Comparison of ENCODE assay signal across 8 cellular contexts in the genomic region with DNA sequence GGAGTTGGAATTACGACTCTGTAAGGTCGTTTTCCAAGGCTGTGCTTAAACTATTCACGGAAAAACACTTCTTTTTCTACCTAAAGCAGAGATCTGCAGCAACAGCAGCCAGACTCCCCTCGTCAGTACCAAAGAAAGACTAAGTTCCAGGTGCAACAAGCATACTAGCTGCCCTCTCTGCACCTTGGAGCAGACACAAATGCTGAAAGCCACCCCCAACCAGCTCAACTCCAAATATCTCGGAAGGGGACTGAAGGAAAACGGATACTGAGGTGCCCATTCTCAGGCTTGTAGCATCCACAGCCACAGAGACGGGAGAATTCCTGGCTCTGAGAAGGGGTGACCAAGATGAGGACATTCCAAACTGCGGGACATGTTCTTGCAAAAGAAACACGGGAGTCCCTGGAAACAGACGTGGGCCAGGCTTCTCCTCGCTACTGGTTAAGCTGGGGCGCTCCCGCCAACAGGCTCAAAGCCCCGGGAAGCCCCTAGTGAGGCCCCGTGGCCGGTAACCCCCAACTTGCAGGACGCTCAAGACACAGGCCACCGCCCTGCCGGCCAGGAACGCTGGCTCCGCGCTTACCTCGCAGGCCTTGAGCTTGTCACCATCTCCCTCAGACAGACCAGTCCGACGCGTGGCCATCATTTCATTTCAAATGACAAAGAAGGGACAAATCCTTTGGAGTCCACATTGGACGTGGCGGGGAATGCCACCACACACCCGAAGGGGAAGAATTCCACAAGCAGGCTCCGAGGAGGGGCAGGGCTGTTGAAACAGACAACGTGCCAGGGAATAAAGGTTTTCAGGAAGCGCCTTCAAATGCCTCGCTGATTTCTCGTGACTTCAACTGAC. TPM values are rescaled to one million over a fixed set of nuclear protein-coding genes. Genes with fewer than 3 reads are reported as not detected.
DNase-seq lines count a peak whose midpoint lies in the region; ATAC-seq and TF ChIP-seq lines count a peak whose summit lies in the region.

No MANE protein-coding gene starts in this region.

- H3K36me3 ChIP-seq in ascending aorta, result no peaks in the 10 kb centered on the region
- H3K36me3 ChIP-seq in iPS-20b (ENCODE audit: insufficient read depth, low read depth, low read length), result no peaks in the 10 kb centered on the region
- H3K36me3 ChIP-seq in skeletal muscle satellite cell (ENCODE audit: insufficient read depth, low read length), result peaks cover 31% of the 10 kb centered on the region

- H3K9ac ChIP-seq in iPS-20b (ENCODE audit: low read depth, low read length), result peak overlapping the region; percentile 88; the same call in 1 of the 2 replicates
- H3K9ac ChIP-seq in skeletal muscle satellite cell (ENCODE audit: low read depth, low read length), result peak overlapping the region; percentile 97

- H3K4me3 ChIP-seq in ascending aorta, result peak overlapping the region; percentile 75 to 83
- peak overlapping the region; percentile 70 for H3K4me3 ChIP-seq in iPS-20b (ENCODE audit: low read length)
- H3K4me3 ChIP-seq in skeletal muscle satellite cell (ENCODE audit: low read length), result peak overlapping the region; percentile 83

- peaks cover 26% of the 10 kb centered on the region for H3K4me1 Mint-ChIP-seq in activated naive CD4-positive, alpha-beta T cell treated with anti-CD3 and anti-CD28 coated beads, Interleukin-2, amount 50 U/mL, for 24 hours

- DNase-seq in activated naive CD4-positive, alpha-beta T cell treated with Interleukin-2 at 50 U/mL for 16 hours, result no peak
- DNase-seq in ascending aorta (ENCODE audit: low spot score in 2 of 2), result peak in 1 of 2 donors; percentile 69
- no peak for DNase-seq in stimulated activated CD4-positive, alpha-beta T cell treated with anti-CD3 and anti-CD28 coated beads, Interleukin-4, amount 100 ng/mL, for 24 hours
- no peak for DNase-seq in cerebellar nuclear complex (lab: John Stamatoyannopoulos, UW)

- TF ChIP-seq CTCF in ascending aorta (IDR thresholded peaks at IDR 0.05), result no peak

- no peaks in the 10 kb centered on the region for H3K36me3 Mint-ChIP-seq in activated naive CD4-positive, alpha-beta T cell treated with anti-CD3 and anti-CD28 coated beads, Interleukin-2, amount 50 U/mL, for 24 hours

- H3K9me3 ChIP-seq in ascending aorta (no peaks in the 10 kb centered on the region), iPS-20b (ENCODE audit: insufficient read depth, low read depth, low read length) (no peaks in the 10 kb centered on the region), skeletal muscle satellite cell (replicated peaks; ENCODE audit: low read length) (no peaks in the 10 kb centered on the region)

- H3K9me3 Mint-ChIP-seq in activated naive CD4-positive, alpha-beta T cell treated with anti-CD3 and anti-CD28 coated beads, Interleukin-2, amount 50 U/mL, for 24 hours, result no peaks in the 10 kb centered on the region

- H3K27me3 Mint-ChIP-seq in activated naive CD4-positive, alpha-beta T cell treated with anti-CD3 and anti-CD28 coated beads, Interleukin-2, amount 50 U/mL, for 24 hours, result no peaks in the 10 kb centered on the region

- H3K27me3 ChIP-seq in ascending aorta (no peaks in the 10 kb centered on the region), iPS-20b (ENCODE audit: insufficient read depth, low read length) (peaks cover 68% of the 10 kb centered on the region), skeletal muscle satellite cell (ENCODE audit: control insufficient read depth, insufficient read depth, low read length) (no peaks in the 10 kb centered on the region)

- H3K27ac ChIP-seq in ascending aorta (peak overlapping the region; percentile 92 to 97), iPS-20b (ENCODE audit: low read length) (no peak overlapping the region)

- intact Hi-C loops in ascending aorta (cut with DNase I), result loop anchor here (2.0 to 10.0 kb wide), 7 partner anchors 34 to 1627 kb away; a partner anchor contains a TSS

- peak overlapping the region; percentile 97 for H3K4me2 ChIP-seq in skeletal muscle satellite cell (ENCODE audit: low read length)

- no peak overlapping the region for H3K27ac Mint-ChIP-seq in activated naive CD4-positive, alpha-beta T cell treated with anti-CD3 and anti-CD28 coated beads, Interleukin-2, amount 50 U/mL, for 24 hours

- peak overlapping the region; percentile 86 for H3K4me3 Mint-ChIP-seq in activated naive CD4-positive, alpha-beta T cell treated with anti-CD3 and anti-CD28 coated beads, Interleukin-2, amount 50 U/mL, for 24 hours

- no peak for ATAC-seq in HG02678 (IDR thresholded peaks at IDR 0.05; ENCODE audit: unreplicated experiment)

- H3K4me1 ChIP-seq in ascending aorta, result peaks cover 0 to 23% of the 10 kb centered on the region in 2 donors
- H3K4me1 ChIP-seq in iPS-20b (ENCODE audit: insufficient read depth, low read length), result peaks cover 49% of the 10 kb centered on the region; the same call in 1 of the 2 replicates
- peaks cover 35% of the 10 kb centered on the region for H3K4me1 ChIP-seq in skeletal muscle satellite cell (ENCODE audit: control insufficient read depth, insufficient read depth, low read length)

RNA-seq across cellular contexts. Expression of a gene that starts 2.2 kb away (rescaled TPM):
- total RNA-seq in ascending aorta, result 27.5 TPM
- total RNA-seq in skeletal muscle satellite cell (2012; rRNA removed), result 62.7 and 80.6 TPM in 2 replicates
